26 cellular contexts compared by ENCODE assay signal in genomic region chr7:37056256-37056655, GRCh38.
"Had no signal": no experiment of that assay in that cellular context is flagged by ENCODE, and none has a peak within 500 bp of the region (broad histone marks: within the 10 kb centered on the region; RNA-seq: fewer than 3 reads in every experiment).

No MANE protein-coding gene starts in this region.

- H3K4me1 ChIP-seq: foreskin keratinocyte, gastrocnemius medialis had no signal

- DNase-seq: activated CD4-positive, alpha-beta memory T cell treated with anti-CD3 and anti-CD28 coated beads, Interleukin-2, amount 10 ng/mL, durations not matched to agents 7 days and 5 days; activated CD4-positive, alpha-beta T cell treated with anti-CD3 and anti-CD28 coated beads for 36 hours; activated CD4-positive, alpha-beta T cell treated with anti-CD3 and anti-CD28 coated beads, Interleukin-2, amount 10 ng/mL, durations not matched to agents 24 days and 14 days; activated CD4-positive, alpha-beta T cell treated with anti-CD3 and anti-CD28 coated beads, Interleukin-2, amount 50 U/mL, for 4 hours; activated CD4-positive, CD25-positive, alpha-beta regulatory T cell; activated CD4-positive, CD25-positive, alpha-beta regulatory T cell treated with anti-CD3 and anti-CD28 coated beads, Interleukin-2, amount 50 U/mL, for 72 hours; activated gamma-delta T cell; activated naive CD4-positive, alpha-beta T cell; activated naive CD4-positive, alpha-beta T cell treated with anti-CD3 and anti-CD28 coated beads, Interleukin-2, amount 10 ng/mL, durations not matched to agents 7 days and 5 days; activated naive CD8-positive, alpha-beta T cell treated with anti-CD3 and anti-CD28 coated beads, Interleukin-2, amount 10 ng/mL, durations not matched to agents 7 days and 5 days; activated T-cell treated with anti-CD3 and anti-CD28 coated beads, Interleukin-2, amount 50 U/mL, for 1 hour; activated T-cell treated with anti-CD3 and anti-CD28 coated beads, Interleukin-2, amount 50 U/mL, for 48 hours; brain microvascular endothelial cell; cortex of kidney; dermis blood vessel endothelial cell; effector CD4-positive, alpha-beta T cell; effector memory CD8-positive, alpha-beta T cell; erythroblast; foreskin keratinocyte; gastrocnemius medialis; glutamatergic neuron; T-helper 1 cell; T-helper 17 cell; T1000 had no signal

- H3K36me3 ChIP-seq: ascending aorta, brain microvascular endothelial cell, esophagus muscularis mucosa, gastrocnemius medialis had no signal

- H3K27me3 ChIP-seq: ascending aorta, brain microvascular endothelial cell, esophagus muscularis mucosa, gastrocnemius medialis had no signal

- H3K27ac ChIP-seq: ascending aorta, brain microvascular endothelial cell, esophagus muscularis mucosa, foreskin keratinocyte, gastrocnemius medialis had no signal

- H3K9me3 ChIP-seq: ascending aorta, esophagus muscularis mucosa, gastrocnemius medialis had no signal

- H3K4me3 ChIP-seq: ascending aorta, esophagus muscularis mucosa, gastrocnemius medialis had no signal
